Comparison of ENCODE assay signal across 18 cellular contexts in the genomic region with DNA sequence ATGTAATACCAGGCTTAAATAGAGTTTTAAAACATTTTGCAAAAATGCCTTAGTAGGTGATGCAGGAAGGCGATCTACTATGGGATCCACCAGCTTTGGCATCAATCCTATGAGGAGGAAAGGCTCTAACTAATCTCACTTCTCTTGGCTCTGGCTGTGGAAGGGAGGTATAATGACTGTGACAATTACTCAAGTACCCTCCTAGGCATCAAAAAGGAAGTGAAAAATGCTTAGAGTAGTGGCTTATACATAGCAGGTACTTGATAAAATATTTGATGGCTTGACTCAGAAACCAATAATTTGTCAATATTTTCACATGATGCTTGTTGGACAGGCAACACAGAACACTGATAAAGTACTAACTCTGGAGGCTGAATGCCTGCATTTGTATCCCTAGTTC. TPM values are rescaled to one million over a fixed set of nuclear protein-coding genes. Genes with fewer than 3 reads are reported as not detected.
"Had no signal": no experiment of that assay in that cellular context is flagged by ENCODE, and none has a peak within 500 bp of the region (broad histone marks: within the 10 kb centered on the region; RNA-seq: fewer than 3 reads in every experiment).

No MANE protein-coding gene starts in this region.

- H3K27me3 Mint-ChIP-seq: activated CD4-positive, alpha-beta memory T cell treated with anti-CD3 and anti-CD28 coated beads, Interleukin-2, amount 10 ng/mL, durations not matched to agents 7 days and 5 days; activated naive CD4-positive, alpha-beta T cell treated with anti-CD3 and anti-CD28 coated beads, Interleukin-2, amount 10 ng/mL, durations not matched to agents 7 days and 5 days; activated T-cell treated with anti-CD3 and anti-CD28 coated beads, Interleukin-2, amount 50 U/mL, for 24 hours; stimulated activated naive CD8-positive, alpha-beta T cell treated with anti-CD3 and anti-CD28 coated beads, Interleukin-15, amount 100 ng/mL, for 72 hours; type B pancreatic cell had no signal

- H3K4me3 Mint-ChIP-seq: activated CD4-positive, alpha-beta memory T cell treated with anti-CD3 and anti-CD28 coated beads, Interleukin-2, amount 10 ng/mL, durations not matched to agents 7 days and 5 days; activated naive CD4-positive, alpha-beta T cell treated with anti-CD3 and anti-CD28 coated beads, Interleukin-2, amount 10 ng/mL, durations not matched to agents 7 days and 5 days; activated T-cell treated with anti-CD3 and anti-CD28 coated beads, Interleukin-2, amount 50 U/mL, for 24 hours; naive thymus-derived CD4-positive, alpha-beta T cell; stimulated activated naive CD8-positive, alpha-beta T cell treated with anti-CD3 and anti-CD28 coated beads, Interleukin-15, amount 100 ng/mL, for 72 hours; type B pancreatic cell had no signal

- H3K27ac Mint-ChIP-seq: activated CD4-positive, alpha-beta memory T cell treated with anti-CD3 and anti-CD28 coated beads, Interleukin-2, amount 10 ng/mL, durations not matched to agents 7 days and 5 days; activated naive CD4-positive, alpha-beta T cell treated with anti-CD3 and anti-CD28 coated beads, Interleukin-2, amount 10 ng/mL, durations not matched to agents 7 days and 5 days; activated T-cell treated with anti-CD3 and anti-CD28 coated beads, Interleukin-2, amount 50 U/mL, for 24 hours; naive thymus-derived CD4-positive, alpha-beta T cell; stimulated activated naive CD8-positive, alpha-beta T cell treated with anti-CD3 and anti-CD28 coated beads, Interleukin-15, amount 100 ng/mL, for 72 hours; type B pancreatic cell had no signal

- DNase-seq: activated CD4-positive, alpha-beta memory T cell treated with anti-CD3 and anti-CD28 coated beads, Interleukin-2, amount 10 ng/mL, durations not matched to agents 7 days and 5 days; activated naive CD4-positive, alpha-beta T cell treated with anti-CD3 and anti-CD28 coated beads, Interleukin-2, amount 10 ng/mL, durations not matched to agents 7 days and 5 days; activated T-cell treated with anti-CD3 and anti-CD28 coated beads, Interleukin-2, amount 50 U/mL, for 24 hours; cerebellar nuclear complex; effector CD8-positive, alpha-beta T cell; esophagus squamous epithelium; hippocampal formation; kidney; left lung; mucosa of descending colon; naive thymus-derived CD4-positive, alpha-beta T cell; pancreas; sigmoid colon; spleen; stimulated activated naive CD8-positive, alpha-beta T cell treated with anti-CD3 and anti-CD28 coated beads, Interleukin-15, amount 100 ng/mL, for 72 hours; WERI-Rb-1 had no signal

- H3K9me3 Mint-ChIP-seq: activated CD4-positive, alpha-beta memory T cell treated with anti-CD3 and anti-CD28 coated beads, Interleukin-2, amount 10 ng/mL, durations not matched to agents 7 days and 5 days; activated naive CD4-positive, alpha-beta T cell treated with anti-CD3 and anti-CD28 coated beads, Interleukin-2, amount 10 ng/mL, durations not matched to agents 7 days and 5 days; activated T-cell treated with anti-CD3 and anti-CD28 coated beads, Interleukin-2, amount 50 U/mL, for 24 hours; type B pancreatic cell had no signal

- H3K4me1 Mint-ChIP-seq: activated CD4-positive, alpha-beta memory T cell treated with anti-CD3 and anti-CD28 coated beads, Interleukin-2, amount 10 ng/mL, durations not matched to agents 7 days and 5 days; activated naive CD4-positive, alpha-beta T cell treated with anti-CD3 and anti-CD28 coated beads, Interleukin-2, amount 10 ng/mL, durations not matched to agents 7 days and 5 days; naive thymus-derived CD4-positive, alpha-beta T cell; stimulated activated naive CD8-positive, alpha-beta T cell treated with anti-CD3 and anti-CD28 coated beads, Interleukin-15, amount 100 ng/mL, for 72 hours had no signal

- H3K36me3 Mint-ChIP-seq: activated naive CD4-positive, alpha-beta T cell treated with anti-CD3 and anti-CD28 coated beads, Interleukin-2, amount 10 ng/mL, durations not matched to agents 7 days and 5 days; naive thymus-derived CD4-positive, alpha-beta T cell; type B pancreatic cell had no signal

- ATAC-seq: left lung; mucosa of descending colon; naive thymus-derived CD4-positive, alpha-beta T cell; pancreas; stimulated activated naive CD8-positive, alpha-beta T cell treated with anti-CD3 and anti-CD28 coated beads, Interleukin-15, amount 100 ng/mL, for 72 hours had no signal

RNA-seq across cellular contexts. Expression of a gene that starts 34.1 kb away (rescaled TPM):
- polyA plus RNA-seq: endothelial cell of umbilical vein; naive thymus-derived CD4-positive, alpha-beta T cell had no signal
